ENCODE assay signal across 18 cellular contexts in the genomic region with DNA sequence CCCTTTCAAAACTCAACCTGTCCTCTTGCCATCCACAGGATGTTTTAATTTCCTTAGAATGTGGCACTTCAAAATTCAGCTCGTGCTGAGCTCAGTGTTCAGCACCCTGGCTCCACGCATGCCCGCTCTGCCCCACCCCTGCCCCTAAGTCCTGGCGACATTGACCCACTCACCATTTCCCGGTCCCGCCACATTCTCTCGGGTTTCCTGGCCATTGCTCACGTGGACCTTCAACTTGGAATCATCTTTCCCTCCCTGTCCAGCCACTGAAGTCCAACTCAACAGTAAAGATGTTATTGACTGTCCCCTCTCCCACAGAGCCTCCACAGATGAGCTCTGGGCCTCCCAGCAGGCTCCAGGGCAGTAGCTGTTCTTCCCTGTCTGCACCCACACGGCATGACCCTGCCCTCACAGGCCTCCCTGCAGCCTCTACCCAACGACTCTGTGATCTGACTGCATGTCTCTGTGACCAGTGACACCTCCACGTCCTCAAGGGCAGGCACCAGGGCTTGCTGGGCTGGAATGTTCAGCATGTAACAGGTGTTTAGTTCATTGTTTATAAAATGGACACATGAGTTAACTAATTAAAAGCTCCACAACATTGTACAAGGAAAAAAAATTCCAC. TPM values are rescaled to one million over a fixed set of nuclear protein-coding genes. Genes with fewer than 3 reads are reported as not detected.
DNase-seq lines count a peak whose midpoint lies in the region; ATAC-seq and TF ChIP-seq lines count a peak whose summit lies in the region.
"Had no signal": no experiment of that assay in that cellular context is flagged by ENCODE, and none has a peak within 500 bp of the region (broad histone marks: within the 10 kb centered on the region; RNA-seq: fewer than 3 reads in every experiment).

No MANE protein-coding gene starts in this region.

- peaks cover 4% of the 10 kb centered on the region for H3K27me3 Mint-ChIP-seq in CD4-positive, CD25-positive, alpha-beta regulatory T cell
- H3K27me3 Mint-ChIP-seq in nephron progenitor cell (ENCODE audit: low read depth, poor library complexity), result peaks cover 11% of the 10 kb centered on the region

- H4K8ac ChIP-seq in neuronal stem cell (ENCODE audit: low read depth, low read length), result no peak overlapping the region

- peaks cover 31% of the 10 kb centered on the region for H3K36me3 ChIP-seq in CD4-positive, CD25-positive, alpha-beta regulatory T cell (ENCODE audit: control insufficient read depth, insufficient read depth, low read length)
- H3K36me3 ChIP-seq in Karpas-422 (ENCODE audit: insufficient read depth, low read length) (peaks cover 12% of the 10 kb centered on the region; the same call in 1 of the 2 replicates), neuronal stem cell (replicated peaks in 1 of 2; ENCODE audit: control insufficient read depth in 2 of 2, insufficient read depth in 2 of 2, low read length in 2 of 2) (no peaks in the 10 kb centered on the region)
- H3K36me3 ChIP-seq: BE2C, ovary, WERI-Rb-1 had no signal

- H3K79me2 ChIP-seq in Karpas-422 (ENCODE audit: low read length), result peaks cover 70% of the 10 kb centered on the region

- no peak overlapping the region for H3K4ac ChIP-seq in neuronal stem cell (ENCODE audit: low read length)

- H3K36me3 Mint-ChIP-seq in CD4-positive, CD25-positive, alpha-beta regulatory T cell, result peaks cover 35% of the 10 kb centered on the region
- H3K36me3 Mint-ChIP-seq in nephron progenitor cell (ENCODE audit: low read depth), result no peaks in the 10 kb centered on the region

- no peak overlapping the region for H3K4me3 ChIP-seq in CD4-positive, CD25-positive, alpha-beta regulatory T cell (ENCODE audit: low read depth, low read length)
- H3K4me3 ChIP-seq in Karpas-422 (ENCODE audit: low read length) (peak overlapping the region; percentile 37), dorsolateral prefrontal cortex (no peak overlapping the region), neuronal stem cell (ENCODE audit: low read length in 2 of 2) (no peak overlapping the region)
- H3K4me3 ChIP-seq: ovary, SK-N-MC, skin epidermis had no signal

- H3K4me1 ChIP-seq in CD4-positive, CD25-positive, alpha-beta regulatory T cell (ENCODE audit: control insufficient read depth, insufficient read depth, low read length, poor library complexity, severe bottlenecking), result peaks cover 98% of the 10 kb centered on the region
- H3K4me1 ChIP-seq in Karpas-422 (ENCODE audit: low read length) (peaks cover 100% of the 10 kb centered on the region), neuronal stem cell (ENCODE audit: control insufficient read depth in 2 of 2, insufficient read depth in 1 of 2, low read depth in 1 of 2, low read length in 2 of 2) (peaks cover 12 to 27% of the 10 kb centered on the region in 2 donors)

- peak overlapping the region in 2 of 4 donors; percentile 59 to 77 for H3K4me3 Mint-ChIP-seq in CD4-positive, CD25-positive, alpha-beta regulatory T cell
- no peak overlapping the region for H3K4me3 Mint-ChIP-seq in nephron progenitor cell

- H3K4me2 ChIP-seq in Karpas-422 (ENCODE audit: low read depth, low read length, poor library complexity, severe bottlenecking) (peak overlapping the region; percentile 76), neuronal stem cell (ENCODE audit: insufficient read depth, low read length, poor library complexity, severe bottlenecking) (no peak overlapping the region)

- H3K27me3 ChIP-seq in CD4-positive, CD25-positive, alpha-beta regulatory T cell (ENCODE audit: control insufficient read depth, insufficient read depth, low read length), result no peaks in the 10 kb centered on the region
- H3K27me3 ChIP-seq in Karpas-422 (ENCODE audit: low read length), result no peaks in the 10 kb centered on the region
- no peaks in the 10 kb centered on the region for H3K27me3 ChIP-seq in dorsolateral prefrontal cortex
- H3K27me3 ChIP-seq in neuronal stem cell (ENCODE audit: control insufficient read depth in 3 of 3, insufficient read depth in 3 of 3, low read depth in 1 of 3, low read length in 3 of 3), result no peaks in the 10 kb centered on the region
- H3K27me3 ChIP-seq: BE2C, ovary had no signal

- peaks cover 38 to 99% (median 88%) of the 10 kb centered on the region in 4 donors for H3K4me1 Mint-ChIP-seq in CD4-positive, CD25-positive, alpha-beta regulatory T cell
- peaks cover 46% of the 10 kb centered on the region for H3K4me1 Mint-ChIP-seq in nephron progenitor cell

- H3K79me1 ChIP-seq in neuronal stem cell (ENCODE audit: low read depth, low read length), result peaks cover 2% of the 10 kb centered on the region

- ATAC-seq in CD4-positive, CD25-positive, alpha-beta regulatory T cell (ENCODE audit: low read depth in 2 of 2), result no peak

- WGBS in neuronal stem cell (ENCODE audit: extremely low coverage in 2 of 2, insufficient read length in 2 of 2, insufficient replicate concordance in 1 of 2), 2 donors, result no CpG with 5 or more reads among the region's 11 CpGs

- peak overlapping the region; percentile 94 for H3K27ac ChIP-seq in CD4-positive, CD25-positive, alpha-beta regulatory T cell (ENCODE audit: insufficient read depth, low read length, poor library complexity, severe bottlenecking)
- H3K27ac ChIP-seq in Karpas-422 (ENCODE audit: low read length), result no peak overlapping the region
- peak overlapping the region in 44 of 59 donors; percentile 15 to 98 (median 90) for H3K27ac ChIP-seq in dorsolateral prefrontal cortex
- H3K27ac ChIP-seq in neuronal stem cell (replicated peaks; ENCODE audit: low read length), result no peak overlapping the region
- H3K27ac ChIP-seq: ovary, SK-N-MC, WERI-Rb-1 had no signal

- H2BK120ac ChIP-seq in neuronal stem cell (ENCODE audit: low read depth, low read length), result no peak overlapping the region

- no peak overlapping the region for H2BK15ac ChIP-seq in neuronal stem cell (ENCODE audit: low read length)

- peak overlapping the region; percentile 5 for H3K23ac ChIP-seq in neuronal stem cell (ENCODE audit: low read depth, low read length, poor library complexity)

- no peaks in the 10 kb centered on the region for H3K9me3 Mint-ChIP-seq in CD4-positive, CD25-positive, alpha-beta regulatory T cell
- no peaks in the 10 kb centered on the region for H3K9me3 Mint-ChIP-seq in nephron progenitor cell

- H4K91ac ChIP-seq in neuronal stem cell (ENCODE audit: low read depth, low read length, poor library complexity), result no peak overlapping the region

- TF ChIP-seq CTCF in dorsolateral prefrontal cortex (IDR thresholded peaks at IDR 0.05 in 54 of 56, conservative IDR thresholded peaks at IDR 0.05 in 2 of 56; ENCODE audit: low read depth in 1 of 56, partially characterized antibody in 56 of 56), result no peak
- no peak for TF ChIP-seq CTCF in nephron progenitor cell (IDR thresholded peaks at IDR 0.05)

- H3K18ac ChIP-seq in neuronal stem cell (ENCODE audit: low read length), result peak overlapping the region; percentile 63

- no peak overlapping the region for H2BK5ac ChIP-seq in neuronal stem cell (ENCODE audit: low read length)

- H3K9me3 ChIP-seq in CD4-positive, CD25-positive, alpha-beta regulatory T cell (ENCODE audit: control insufficient read depth in 2 of 2, low read length in 2 of 2), result no peaks in the 10 kb centered on the region
- H3K9me3 ChIP-seq in Karpas-422 (ENCODE audit: low read length), result no peaks in the 10 kb centered on the region
- H3K9me3 ChIP-seq in neuronal stem cell (replicated peaks in 1 of 2; ENCODE audit: control insufficient read depth in 2 of 2, insufficient read depth in 1 of 2, low read depth in 1 of 2, low read length in 2 of 2), result no peaks in the 10 kb centered on the region
- H3K9me3 ChIP-seq: BE2C, ovary had no signal

- no peak for DNase-seq in CD4-positive, CD25-positive, alpha-beta regulatory T cell
- no peak for DNase-seq in Karpas-422
- DNase-seq in dorsolateral prefrontal cortex, result peak in 2 of 10 donors; percentile 21 to 30
- DNase-seq in neuronal stem cell (ENCODE audit: low spot score), result no peak
- no peak for DNase-seq in nephron progenitor cell
- no peak for DNase-seq in NCI-H128 (lab: John Stamatoyannopoulos, UW; ENCODE audit: unreplicated experiment)
- no peak for DNase-seq in DMS 273 (lab: John Stamatoyannopoulos, UW; ENCODE audit: unreplicated experiment)
- DNase-seq: activated CD8-positive, alpha-beta memory T cell treated with anti-CD3 and anti-CD28 coated beads, Interleukin-2, amount 50 U/mL, for 4 hours; BE2C; foreskin fibroblast; HCEC 1CT; mammary epithelial cell; NCI-H1694; NCI-H446; WERI-Rb-1 had no signal

- no peaks in the 10 kb centered on the region for H3K9me2 ChIP-seq in Karpas-422 (replicated peaks; ENCODE audit: insufficient read depth, low read length)

- peak overlapping the region; percentile 17 for H2AK5ac ChIP-seq in neuronal stem cell (ENCODE audit: low read depth, low read length)

- H3K9ac ChIP-seq in Karpas-422 (ENCODE audit: low read length) (peak overlapping the region; percentile 78), neuronal stem cell (ENCODE audit: low read depth, low read length, poor library complexity) (no peak overlapping the region)

- H2BK12ac ChIP-seq in neuronal stem cell (ENCODE audit: low read length), result no peak overlapping the region

- peaks cover 5% of the 10 kb centered on the region; the same call in 1 of the 2 replicates for H4K20me1 ChIP-seq in Karpas-422 (ENCODE audit: insufficient read depth, low read depth, low read length)

- intact Hi-C loops in dorsolateral prefrontal cortex (cut with DNase I), result loop anchor here (5.0 to 10.0 kb wide), 3 partner anchors 49 to 53 kb away; a partner anchor contains a TSS

- H3K14ac ChIP-seq in neuronal stem cell (ENCODE audit: low read length), result no peak overlapping the region

- peak overlapping the region; percentile 98 to 99 (median 98) for H3K27ac Mint-ChIP-seq in CD4-positive, CD25-positive, alpha-beta regulatory T cell
- no peak overlapping the region for H3K27ac Mint-ChIP-seq in nephron progenitor cell

- H2AFZ ChIP-seq in Karpas-422 (ENCODE audit: low read length) (no peak overlapping the region), neuronal stem cell (ENCODE audit: low read length) (no peak overlapping the region)

RNA-seq across cellular contexts. Expression of a gene that starts 53.8 kb away (rescaled TPM):
- total RNA-seq in CD4-positive, CD25-positive, alpha-beta regulatory T cell, result 216 TPM
- 10 to 100 TPM; 38.5 to 60.2 (median 44.8) TPM for polyA plus RNA-seq in CD4-positive, CD25-positive, alpha-beta regulatory T cell
- total RNA-seq in Karpas-422 (2014; rRNA removed; shearing (Covaris generic); ENCODE audit: low replicate concordance), result 79.0 and 132 TPM in 2 replicates
- total RNA-seq in dorsolateral prefrontal cortex, result 100 to 1,000 TPM in 108 of 120 experiments, 10 to 100 TPM in 12; 68.5 to 431 (median 142) TPM
- polyA plus RNA-seq in neuronal stem cell (2013, experiment 1 of 2), result 6.8 TPM
- 7.0 TPM for polyA plus RNA-seq in neuronal stem cell (2013, experiment 2 of 2)

Comparison
In these comparisons a context has a peak if more than half of its experiments do, and no peak if none do; other contexts are left out.
1. H3K27ac ChIP-seq: peak in CD4-positive, CD25-positive, alpha-beta regulatory T cell (single experiment) and dorsolateral prefrontal cortex (44 of 59); none in Karpas-422 (single experiment) and neuronal stem cell (single experiment).